In genomic region chr1:14672030-14672429, GRCh38 we compare ENCODE assay signal across 22 cellular contexts.
DNase-seq lines count a peak whose midpoint lies in the region; ATAC-seq and TF ChIP-seq lines count a peak whose summit lies in the region.
"Had no signal": no experiment of that assay in that cellular context is flagged by ENCODE, and none has a peak within 500 bp of the region (broad histone marks: within the 10 kb centered on the region; RNA-seq: fewer than 3 reads in every experiment).

No MANE protein-coding gene starts in this region.

- peaks cover 28% of the 10 kb centered on the region for H3F3A ChIP-seq in DOHH2 (ENCODE audit: control insufficient read depth, insufficient read depth)

- no peaks in the 10 kb centered on the region for H3K9me2 ChIP-seq in DOHH2 (replicated peaks; ENCODE audit: control insufficient read depth, low read length)

- peaks cover 95% of the 10 kb centered on the region for H3K4me1 ChIP-seq in DOHH2 (ENCODE audit: control insufficient read depth, low read length)
- H3K4me1 ChIP-seq: upper lobe of right lung had no signal

- peak overlapping the region; percentile 91 for H3K4me2 ChIP-seq in DOHH2 (ENCODE audit: low read length)

- no peaks in the 10 kb centered on the region for H3K79me2 ChIP-seq in DOHH2 (ENCODE audit: control insufficient read depth, low read length)

- DNase-seq in astrocyte of the cerebellum (ENCODE audit: low read depth), result peak; percentile 48
- DNase-seq in islet precursor cell, result no peak
- DNase-seq in activated T-cell treated with anti-CD3 and anti-CD28 coated beads, Interleukin-2, amount 50 U/mL, for 24 hours, result no peak
- DNase-seq: ACHN; activated CD4-positive, alpha-beta T cell treated with anti-CD3 and anti-CD28 coated beads for 1 hour; activated naive CD4-positive, alpha-beta T cell treated with anti-CD3 and anti-CD28 coated beads, Interleukin-2, amount 10 ng/mL, durations not matched to agents 7 days and 5 days; central memory CD4-positive, alpha-beta T cell; dermis blood vessel endothelial cell; glutamatergic neuron; GM23248; NCI-H2171 treated with DMSO at 0.1 percent for 48 hours; PC-3; SHP77; upper lobe of right lung had no signal

- TF ChIP-seq CTCF in DOHH2 (IDR thresholded peaks at IDR 0.05; ENCODE audit: low read depth, low read length, poor library complexity, severe bottlenecking), result no peak
- TF ChIP-seq CTCF in astrocyte of the cerebellum (IDR thresholded peaks at IDR 0.05; ENCODE audit: low read depth, low read length, missing control alignments), result no peak
- TF ChIP-seq CTCF in nephron (IDR thresholded peaks at IDR 0.05; ENCODE audit: unreplicated experiment in 3 of 3), result no peak

- in situ Hi-C loops in astrocyte of the cerebellum (cut with HindIII; ENCODE audit: low sequenced_read_pairs), result no loop called here

- H3K36me3 Mint-ChIP-seq in nephron (ENCODE audit: low read depth), result peaks cover 19% of the 10 kb centered on the region
- no peaks in the 10 kb centered on the region for H3K36me3 Mint-ChIP-seq in activated T-cell treated with anti-CD3 and anti-CD28 coated beads, Interleukin-2, amount 50 U/mL, for 24 hours (ENCODE audit: low read depth)
- H3K36me3 Mint-ChIP-seq: activated naive CD4-positive, alpha-beta T cell treated with anti-CD3 and anti-CD28 coated beads, Interleukin-2, amount 10 ng/mL, durations not matched to agents 7 days and 5 days; CD14-positive monocyte; natural killer cell treated with Interleukin-12 subunit alpha and Interleukin-12 subunit beta and Interleukin-15 and Interleukin-18, amount 100 ng/mL, for 72 hours had no signal

- H3K9me3 Mint-ChIP-seq in nephron, result peaks cover 13% of the 10 kb centered on the region
- H3K9me3 Mint-ChIP-seq in activated T-cell treated with anti-CD3 and anti-CD28 coated beads, Interleukin-2, amount 50 U/mL, for 24 hours, result no peaks in the 10 kb centered on the region
- H3K9me3 Mint-ChIP-seq: activated naive CD4-positive, alpha-beta T cell treated with anti-CD3 and anti-CD28 coated beads, Interleukin-2, amount 10 ng/mL, durations not matched to agents 7 days and 5 days; natural killer cell treated with Interleukin-12 subunit alpha and Interleukin-12 subunit beta and Interleukin-15 and Interleukin-18, amount 100 ng/mL, for 72 hours had no signal

- H3K36me3 ChIP-seq in DOHH2 (ENCODE audit: control insufficient read depth, low read length), result no peaks in the 10 kb centered on the region
- H3K36me3 ChIP-seq: upper lobe of right lung had no signal

- H3K9me3 ChIP-seq in DOHH2 (ENCODE audit: control insufficient read depth, insufficient read depth, low read length), result peaks cover 4% of the 10 kb centered on the region; the same call in 1 of the 2 replicates
- H3K9me3 ChIP-seq: upper lobe of right lung had no signal

- H3K4me3 Mint-ChIP-seq in nephron, result no peak overlapping the region
- no peak overlapping the region for H3K4me3 Mint-ChIP-seq in activated T-cell treated with anti-CD3 and anti-CD28 coated beads, Interleukin-2, amount 50 U/mL, for 24 hours
- H3K4me3 Mint-ChIP-seq: activated naive CD4-positive, alpha-beta T cell treated with anti-CD3 and anti-CD28 coated beads, Interleukin-2, amount 10 ng/mL, durations not matched to agents 7 days and 5 days; CD14-positive monocyte; natural killer cell treated with Interleukin-12 subunit alpha and Interleukin-12 subunit beta and Interleukin-15 and Interleukin-18, amount 100 ng/mL, for 72 hours had no signal

- peaks cover 29% of the 10 kb centered on the region for H3K4me1 Mint-ChIP-seq in nephron
- H3K4me1 Mint-ChIP-seq in activated T-cell treated with anti-CD3 and anti-CD28 coated beads, Interleukin-2, amount 50 U/mL, for 24 hours (ENCODE audit: low read depth), result no peaks in the 10 kb centered on the region
- H3K4me1 Mint-ChIP-seq: activated naive CD4-positive, alpha-beta T cell treated with anti-CD3 and anti-CD28 coated beads, Interleukin-2, amount 10 ng/mL, durations not matched to agents 7 days and 5 days; CD14-positive monocyte had no signal

- no peaks in the 10 kb centered on the region for H3K27me3 ChIP-seq in DOHH2 (ENCODE audit: control insufficient read depth, low read length)
- H3K27me3 ChIP-seq: upper lobe of right lung had no signal

- H4K20me1 ChIP-seq in DOHH2 (ENCODE audit: control insufficient read depth, insufficient read depth, low read depth, low read length), result no peaks in the 10 kb centered on the region

- ATAC-seq in HG03432 (IDR thresholded peaks at IDR 0.05; ENCODE audit: unreplicated experiment) (peak; percentile 57), GM19351 (IDR thresholded peaks at IDR 0.05; ENCODE audit: unreplicated experiment) (no peak), HG02981 (IDR thresholded peaks at IDR 0.05; ENCODE audit: unreplicated experiment) (no peak)
- ATAC-seq: natural killer cell treated with Interleukin-12 subunit alpha and Interleukin-12 subunit beta and Interleukin-15 and Interleukin-18, amount 100 ng/mL, for 72 hours; PC-3; sciatic nerve; upper lobe of right lung had no signal

- peak overlapping the region; percentile 20 to 68 (median 61) for H3K27ac Mint-ChIP-seq in nephron
- no peak overlapping the region for H3K27ac Mint-ChIP-seq in activated T-cell treated with anti-CD3 and anti-CD28 coated beads, Interleukin-2, amount 50 U/mL, for 24 hours
- H3K27ac Mint-ChIP-seq: activated naive CD4-positive, alpha-beta T cell treated with anti-CD3 and anti-CD28 coated beads, Interleukin-2, amount 10 ng/mL, durations not matched to agents 7 days and 5 days; CD14-positive monocyte; natural killer cell treated with Interleukin-12 subunit alpha and Interleukin-12 subunit beta and Interleukin-15 and Interleukin-18, amount 100 ng/mL, for 72 hours had no signal

- H3K4me3 ChIP-seq in DOHH2 (ENCODE audit: low read length), result peak overlapping the region; percentile 68
- no peak overlapping the region for H3K4me3 ChIP-seq in astrocyte of the cerebellum (ENCODE audit: low read depth, low read length)
- H3K4me3 ChIP-seq: GM23248, upper lobe of right lung had no signal

- H3K27ac ChIP-seq in DOHH2 (ENCODE audit: low read depth, low read length), result peak overlapping the region; percentile 95
- H3K27ac ChIP-seq: GM23248, upper lobe of right lung had no signal

- peaks cover 10% of the 10 kb centered on the region for H3K27me3 Mint-ChIP-seq in nephron (ENCODE audit: low read depth)
- H3K27me3 Mint-ChIP-seq in activated T-cell treated with anti-CD3 and anti-CD28 coated beads, Interleukin-2, amount 50 U/mL, for 24 hours, result no peaks in the 10 kb centered on the region
